In genomic region chr1:93699676-93700168, GRCh38 we compare ENCODE assay signal across 13 cellular contexts.
"Had no signal": no experiment of that assay in that cellular context is flagged by ENCODE, and none has a peak within 500 bp of the region (broad histone marks: within the 10 kb centered on the region; RNA-seq: fewer than 3 reads in every experiment).

No MANE protein-coding gene starts in this region.

- H3K4me3 Mint-ChIP-seq: activated B cell treated with CpG ODN at 0.5 μM for 24 hours; activated CD4-positive, alpha-beta T cell treated with anti-CD3 and anti-CD28 coated beads, Interleukin-2, amount 10 ng/mL, durations not matched to agents 24 days and 14 days; activated naive CD4-positive, alpha-beta T cell treated with anti-CD3 and anti-CD28 coated beads for 36 hours; dendritic cell treated with granulocyte-macrophage colony-stimulating factor and Interleukin-4, amounts not matched to agents 40 ng/mL and 50 ng/mL, for 4 days; nephron progenitor cell; stimulated activated naive CD8-positive, alpha-beta T cell treated with anti-CD3 and anti-CD28 coated beads, Interleukin-15, Interleukin-2, amounts not matched to agents 100 ng/mL and 50 ng/mL, for 24 hours; T-helper 1 cell treated with Interleukin-12 subunit alpha and Interleukin-12 subunit beta and Interleukin-4 antibody, amounts not matched to agents 30 μg/mL and 1 μg/mL, for 36 hours had no signal

- ATAC-seq: left lobe of liver, sciatic nerve had no signal

- DNase-seq: activated B cell treated with CpG ODN at 0.5 μM for 24 hours; activated CD4-positive, alpha-beta T cell treated with anti-CD3 and anti-CD28 coated beads, Interleukin-2, amount 10 ng/mL, durations not matched to agents 24 days and 14 days; activated CD8-positive, alpha-beta memory T cell treated with anti-CD3 and anti-CD28 coated beads for 24 hours; activated naive CD4-positive, alpha-beta T cell treated with anti-CD3 and anti-CD28 coated beads for 36 hours; caudate nucleus; glutamatergic neuron; nephron progenitor cell; stimulated activated CD4-positive, alpha-beta T cell treated with anti-CD3 and anti-CD28 coated beads, Interleukin-12 subunit alpha, Interleukin-12 subunit beta, amount 100 ng/mL, for 4 hours had no signal

- H3K9me3 Mint-ChIP-seq: activated B cell treated with CpG ODN at 0.5 μM for 24 hours; activated CD4-positive, alpha-beta T cell treated with anti-CD3 and anti-CD28 coated beads, Interleukin-2, amount 10 ng/mL, durations not matched to agents 24 days and 14 days; activated naive CD4-positive, alpha-beta T cell treated with anti-CD3 and anti-CD28 coated beads for 36 hours; dendritic cell treated with granulocyte-macrophage colony-stimulating factor and Interleukin-4, amounts not matched to agents 40 ng/mL and 50 ng/mL, for 4 days; nephron progenitor cell; stimulated activated naive CD8-positive, alpha-beta T cell treated with anti-CD3 and anti-CD28 coated beads, Interleukin-15, Interleukin-2, amounts not matched to agents 100 ng/mL and 50 ng/mL, for 24 hours; T-helper 1 cell treated with Interleukin-12 subunit alpha and Interleukin-12 subunit beta and Interleukin-4 antibody, amounts not matched to agents 30 μg/mL and 1 μg/mL, for 36 hours had no signal

- H3K27me3 Mint-ChIP-seq: activated B cell treated with CpG ODN at 0.5 μM for 24 hours; dendritic cell treated with granulocyte-macrophage colony-stimulating factor and Interleukin-4, amounts not matched to agents 40 ng/mL and 50 ng/mL, for 4 days; stimulated activated naive CD8-positive, alpha-beta T cell treated with anti-CD3 and anti-CD28 coated beads, Interleukin-15, Interleukin-2, amounts not matched to agents 100 ng/mL and 50 ng/mL, for 24 hours had no signal

- H3K27ac Mint-ChIP-seq: activated B cell treated with CpG ODN at 0.5 μM for 24 hours; activated CD4-positive, alpha-beta T cell treated with anti-CD3 and anti-CD28 coated beads, Interleukin-2, amount 10 ng/mL, durations not matched to agents 24 days and 14 days; activated naive CD4-positive, alpha-beta T cell treated with anti-CD3 and anti-CD28 coated beads for 36 hours; dendritic cell treated with granulocyte-macrophage colony-stimulating factor and Interleukin-4, amounts not matched to agents 40 ng/mL and 50 ng/mL, for 4 days; nephron progenitor cell; stimulated activated naive CD8-positive, alpha-beta T cell treated with anti-CD3 and anti-CD28 coated beads, Interleukin-15, Interleukin-2, amounts not matched to agents 100 ng/mL and 50 ng/mL, for 24 hours; T-helper 1 cell treated with Interleukin-12 subunit alpha and Interleukin-12 subunit beta and Interleukin-4 antibody, amounts not matched to agents 30 μg/mL and 1 μg/mL, for 36 hours had no signal
